ENCODE assay signal across 8 cellular contexts in the genomic region with DNA sequence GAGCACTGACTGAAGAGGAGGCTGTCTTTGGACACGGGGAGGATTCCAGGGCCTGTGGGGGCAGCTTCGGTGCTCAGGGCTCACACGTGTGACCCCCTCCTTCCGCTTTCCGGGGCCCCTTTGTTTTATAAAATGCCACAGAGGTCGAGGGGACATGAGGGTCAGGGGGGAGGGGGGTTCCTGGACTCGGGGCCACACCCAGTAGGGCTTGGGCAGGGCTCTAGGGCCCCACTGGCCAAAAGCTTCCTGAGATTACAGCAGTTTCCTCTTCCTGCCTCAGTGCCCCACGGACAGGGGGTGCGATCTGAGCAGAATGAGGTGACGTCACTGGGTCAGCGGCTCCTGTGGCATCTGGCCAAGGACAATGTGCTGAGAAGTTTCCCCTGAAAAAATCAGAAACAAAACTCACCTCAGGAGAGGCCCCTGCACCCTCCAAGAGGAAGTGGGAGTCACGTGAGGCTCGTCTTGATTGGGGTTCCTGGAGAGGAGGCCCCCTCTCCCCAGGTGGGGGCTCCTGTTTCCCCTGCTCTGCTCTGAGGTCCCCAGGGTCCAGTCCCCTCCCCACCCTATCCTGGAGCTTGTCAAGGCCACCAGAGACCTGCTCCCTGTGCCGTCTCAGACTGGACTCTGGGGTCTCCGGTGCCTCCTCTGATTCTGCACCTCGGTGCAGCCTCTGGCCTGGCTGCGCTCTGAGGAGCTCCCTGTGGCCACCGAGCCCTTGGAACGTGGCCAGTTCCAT. TPM values are rescaled to one million over a fixed set of nuclear protein-coding genes. Genes with fewer than 3 reads are reported as not detected.
DNase-seq lines count a peak whose midpoint lies in the region; TF ChIP-seq lines count a peak whose summit lies in the region.

No MANE protein-coding gene starts in this region.

- DNase-seq in GM10248 (ENCODE audit: extremely low spot score) = peak; percentile 81
- DNase-seq in H7 = peak; percentile 35
- peak; percentile 64 for DNase-seq in astrocyte of the spinal cord (ENCODE audit: low read depth, low spot score)
- peak; percentile 50 for DNase-seq in left kidney (ENCODE audit: low read depth, low spot score)
- peak; percentile 44 for DNase-seq in stimulated activated CD8-positive, alpha-beta memory T cell treated with anti-CD3 and anti-CD28 coated beads, Interleukin-12 subunit alpha, Interleukin-12 subunit beta, amount 100 ng/mL, for 1 hour (ENCODE audit: low read depth)
- DNase-seq in GOT3 (lab: John Stamatoyannopoulos, UW) = no peak
- DNase-seq in NCI-H1436 (lab: John Stamatoyannopoulos, UW) = no peak

- in situ Hi-C loops in astrocyte of the spinal cord (cut with HindIII; ENCODE audit: low sequenced_read_pairs) = no loop called here

- no peaks in the 10 kb centered on the region for H3K27me3 ChIP-seq in H7 (ENCODE audit: control insufficient read depth, insufficient read depth, low read length)

- H3K4me3 ChIP-seq in H7 (ENCODE audit: insufficient read depth, low read depth, low read length) = no peak overlapping the region
- no peak overlapping the region for H3K4me3 ChIP-seq in astrocyte of the spinal cord (ENCODE audit: low read depth, low read length)

- POLR2A ChIA-PET in GM10248 (lab: Yijun Ruan, JAX) = interaction anchor here (1.2 kb wide), 1 partner anchor 28 kb away, joined by 5 read pairs; no protein-coding TSS in a partner anchor

- H3K36me3 ChIP-seq in H7 (replicated peaks; ENCODE audit: control insufficient read depth, insufficient read depth, low read length) = no peaks in the 10 kb centered on the region

- no peak for TF ChIP-seq CTCF in GM10248 (IDR thresholded peaks at IDR 0.05; ENCODE audit: control extremely low read depth, extremely low read depth, low read depth, missing control alignments)
- TF ChIP-seq CTCF in astrocyte of the spinal cord (IDR thresholded peaks at IDR 0.05; ENCODE audit: low read depth, low read length) = no peak

- CTCF ChIA-PET in GM10248 (lab: Yijun Ruan, JAX) = interaction anchor here (0.7 to 2.1 kb wide), 6 partner anchors 9 to 176 kb away, joined by 3 to 8 read pairs (median 4); no protein-coding TSS in a partner anchor

TF ChIP-seq in PFSK-1, 5 proteins besides CTCF, POLR2A, EP300 and RAD21:
- TF ChIP-seq, protein P1, sequence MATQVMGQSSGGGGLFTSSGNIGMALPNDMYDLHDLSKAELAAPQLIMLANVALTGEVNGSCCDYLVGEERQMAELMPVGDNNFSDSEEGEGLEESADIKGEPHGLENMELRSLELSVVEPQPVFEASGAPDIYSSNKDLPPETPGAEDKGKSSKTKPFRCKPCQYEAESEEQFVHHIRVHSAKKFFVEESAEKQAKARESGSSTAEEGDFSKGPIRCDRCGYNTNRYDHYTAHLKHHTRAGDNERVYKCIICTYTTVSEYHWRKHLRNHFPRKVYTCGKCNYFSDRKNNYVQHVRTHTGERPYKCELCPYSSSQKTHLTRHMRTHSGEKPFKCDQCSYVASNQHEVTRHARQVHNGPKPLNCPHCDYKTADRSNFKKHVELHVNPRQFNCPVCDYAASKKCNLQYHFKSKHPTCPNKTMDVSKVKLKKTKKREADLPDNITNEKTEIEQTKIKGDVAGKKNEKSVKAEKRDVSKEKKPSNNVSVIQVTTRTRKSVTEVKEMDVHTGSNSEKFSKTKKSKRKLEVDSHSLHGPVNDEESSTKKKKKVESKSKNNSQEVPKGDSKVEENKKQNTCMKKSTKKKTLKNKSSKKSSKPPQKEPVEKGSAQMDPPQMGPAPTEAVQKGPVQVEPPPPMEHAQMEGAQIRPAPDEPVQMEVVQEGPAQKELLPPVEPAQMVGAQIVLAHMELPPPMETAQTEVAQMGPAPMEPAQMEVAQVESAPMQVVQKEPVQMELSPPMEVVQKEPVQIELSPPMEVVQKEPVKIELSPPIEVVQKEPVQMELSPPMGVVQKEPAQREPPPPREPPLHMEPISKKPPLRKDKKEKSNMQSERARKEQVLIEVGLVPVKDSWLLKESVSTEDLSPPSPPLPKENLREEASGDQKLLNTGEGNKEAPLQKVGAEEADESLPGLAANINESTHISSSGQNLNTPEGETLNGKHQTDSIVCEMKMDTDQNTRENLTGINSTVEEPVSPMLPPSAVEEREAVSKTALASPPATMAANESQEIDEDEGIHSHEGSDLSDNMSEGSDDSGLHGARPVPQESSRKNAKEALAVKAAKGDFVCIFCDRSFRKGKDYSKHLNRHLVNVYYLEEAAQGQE (IDR thresholded peaks at IDR 0.05; ENCODE audit: insufficient read depth in 1 of 2, low read depth in 2 of 2, low read length in 2 of 2) = no peak
- peak; percentile 76 for TF ChIP-seq FOXP2 (optimal IDR thresholded peaks at IDR 0.05; ENCODE audit: borderline replicate concordance, extremely low read depth, extremely low read length, insufficient read depth)
- no peak for TF ChIP-seq SIN3A (IDR thresholded peaks at IDR 0.05; ENCODE audit: borderline replicate concordance, insufficient read depth, low read length)
- 0 out of 2 replicates have a peak, but pooled peaks have one; percentile 33 for TF ChIP-seq POLR2AphosphoS5 (IDR thresholded peaks at IDR 0.05; ENCODE audit: low read depth, low read length)
- TF ChIP-seq TAF1 (IDR thresholded peaks at IDR 0.05; ENCODE audit: borderline replicate concordance, insufficient read depth, low read length) = no peak

RNA-seq across cellular contexts. Expression of gene IFITM3, which starts 6.4 kb away (rescaled TPM):
- total RNA-seq in H7 (2014; rRNA removed; shearing (Covaris generic)) = 278 and 328 TPM in 2 replicates
- polyA plus RNA-seq in PFSK-1 (2012; ENCODE audit: insufficient read length, low read depth) = 2,049 TPM

RNA-seq across cellular contexts. Expression of gene IFITM1, which starts 13.2 kb away (rescaled TPM):
- total RNA-seq in H7 (2014; rRNA removed; shearing (Covaris generic)) = 1,398 and 1,404 TPM in 2 replicates
- 123 TPM for polyA plus RNA-seq in PFSK-1 (2012; ENCODE audit: insufficient read length, low read depth)

RNA-seq across cellular contexts. Expression of gene IFITM2, which starts 19.4 kb away (rescaled TPM):
- 374 and 379 TPM in 2 replicates for total RNA-seq in H7 (2014; rRNA removed; shearing (Covaris generic))
- 358 TPM for polyA plus RNA-seq in PFSK-1 (2012; ENCODE audit: insufficient read length, low read depth)

RNA-seq across cellular contexts. Expression of gene IFITM5, which starts 27.7 kb away (rescaled TPM):
- not detected in 2 replicates for total RNA-seq in H7 (2014; rRNA removed; shearing (Covaris generic))
- polyA plus RNA-seq in PFSK-1 (2012; ENCODE audit: insufficient read length, low read depth) = not detected

RNA-seq across cellular contexts. Expression of gene PGGHG, which starts 38.1 kb away (rescaled TPM):
- 69.0 and 102 TPM in 2 replicates for total RNA-seq in H7 (2014; rRNA removed; shearing (Covaris generic))
- 57.8 TPM for polyA plus RNA-seq in PFSK-1 (2012; ENCODE audit: insufficient read length, low read depth)

Comparison
In these comparisons a context has a peak if more than half of its experiments do, and no peak if none do; other contexts are left out.
1. DNase-seq: peak in GM10248 (single experiment), H7 (single experiment), astrocyte of the spinal cord (single experiment), left kidney (single experiment) and stimulated activated CD8-positive, alpha-beta memory T cell treated with anti-CD3 and anti-CD28 coated beads, Interleukin-12 subunit alpha, Interleukin-12 subunit beta, amount 100 ng/mL, for 1 hour (single experiment); none in GOT3 (single experiment) and NCI-H1436 (single experiment).